ENCODE assay signal across 9 cellular contexts in the genomic region with DNA sequence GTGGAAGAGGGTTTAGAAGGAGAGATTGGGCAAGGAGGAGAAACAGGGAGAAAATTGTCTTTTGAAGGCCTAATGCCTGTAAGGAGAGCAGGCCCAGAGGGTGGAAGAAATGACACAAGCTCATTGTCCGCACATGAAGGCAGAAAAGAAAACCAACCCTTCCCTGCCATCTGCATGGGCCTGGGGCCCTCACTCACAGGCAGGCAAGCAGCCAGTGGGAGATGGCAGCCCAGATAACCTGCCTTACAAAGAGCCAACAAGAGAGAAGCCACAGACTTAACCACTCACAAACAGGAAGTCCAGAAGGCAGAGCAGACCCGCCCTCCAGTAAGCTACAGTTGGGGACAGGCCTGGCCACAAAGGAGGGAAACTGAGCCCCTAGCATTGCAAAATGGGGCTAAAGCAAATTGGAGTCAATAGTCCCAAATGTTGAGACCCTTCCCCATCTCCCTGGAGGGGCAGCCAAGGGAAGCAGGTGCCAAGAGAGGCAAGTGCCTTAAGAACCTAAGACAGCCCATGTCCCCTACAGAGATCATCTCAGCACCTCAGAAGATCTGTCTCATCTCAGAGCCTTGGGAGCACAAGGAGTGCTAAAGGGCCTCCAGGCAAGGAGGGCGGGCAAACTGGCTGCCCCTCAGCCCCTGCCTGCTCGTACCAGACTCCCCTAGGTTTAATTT. TPM values are rescaled to one million over a fixed set of nuclear protein-coding genes. Genes with fewer than 3 reads are reported as not detected.
DNase-seq lines count a peak whose midpoint lies in the region; ATAC-seq, FAIRE-seq and TF ChIP-seq lines count a peak whose summit lies in the region.
"Had no signal": no experiment of that assay in that cellular context is flagged by ENCODE, and none has a peak within 500 bp of the region (broad histone marks: within the 10 kb centered on the region; RNA-seq: fewer than 3 reads in every experiment).

No MANE protein-coding gene starts in this region.

- no peak for ATAC-seq in GM18520 (IDR thresholded peaks at IDR 0.05; ENCODE audit: unreplicated experiment)
- no peak for ATAC-seq in HG03025 (IDR thresholded peaks at IDR 0.05; ENCODE audit: low FRiP score, unreplicated experiment)

- DNase-seq in DMS 273 (lab: John Stamatoyannopoulos, UW; ENCODE audit: unreplicated experiment): peak; percentile 21
- no peak for DNase-seq in DMS 273 treated with DMSO at 0.1 percent for 48 hours (lab: John Stamatoyannopoulos, UW)
- DNase-seq in SKM-1 treated with dmso at 0.1 percent for 144 hours (lab: John Stamatoyannopoulos, UW; ENCODE audit: unreplicated experiment): peak; percentile 91
- no peak for DNase-seq in astrocyte (ENCODE audit: low read depth)
- DNase-seq in cerebellum (ENCODE audit: low spot score): no peak

- H3K4me3 ChIP-seq in astrocyte (ENCODE audit: insufficient read depth, low read depth, low read length) (no peak overlapping the region), neutrophil (ENCODE audit: low read depth in 1 of 2, low read length in 1 of 2) (peak overlapping the region; percentile 86 to 95)

- no peak for FAIRE-seq in astrocyte (lab: Jason Lieb, UNC)
- FAIRE-seq: A204.1 had no signal

- H3K27me3 ChIP-seq in astrocyte (ENCODE audit: insufficient read depth, low read length) (no peaks in the 10 kb centered on the region), neutrophil (no peaks in the 10 kb centered on the region)

- H3K9ac ChIP-seq in astrocyte (ENCODE audit: low read length): no peak overlapping the region

- H3K4me3 Mint-ChIP-seq in astrocyte (ENCODE audit: unreplicated experiment): peak overlapping the region; percentile 41

- H3K4me1 Mint-ChIP-seq in astrocyte (ENCODE audit: low read depth, unreplicated experiment): peaks cover 21% of the 10 kb centered on the region

- no peaks in the 10 kb centered on the region for H3K36me3 Mint-ChIP-seq in astrocyte (ENCODE audit: low read depth, unreplicated experiment)

- H3K9me3 Mint-ChIP-seq in astrocyte (ENCODE audit: unreplicated experiment): no peaks in the 10 kb centered on the region

- no peaks in the 10 kb centered on the region for H4K20me1 ChIP-seq in astrocyte (ENCODE audit: insufficient read depth, low read length)

- H3K79me2 ChIP-seq in astrocyte (ENCODE audit: insufficient read depth, low read length): no peaks in the 10 kb centered on the region

- H3K27ac Mint-ChIP-seq in astrocyte (ENCODE audit: unreplicated experiment): no peak overlapping the region

- H3K4me1 ChIP-seq in astrocyte (ENCODE audit: insufficient read depth, low read length): peaks cover 32% of the 10 kb centered on the region
- peaks cover 82 to 85% of the 10 kb centered on the region in 2 experiments for H3K4me1 ChIP-seq in neutrophil (ENCODE audit: control insufficient read depth in 1 of 2, insufficient read depth in 1 of 2, low read depth in 1 of 2, low read length in 1 of 2)

- TF ChIP-seq CTCF in astrocyte (IDR thresholded peaks at IDR 0.05; ENCODE audit: insufficient read depth, low read depth, low read length) (no peak), neutrophil (IDR thresholded peaks at IDR 0.05) (no peak)

- H3K27me3 Mint-ChIP-seq in astrocyte (ENCODE audit: low read depth, unreplicated experiment): no peaks in the 10 kb centered on the region

- H3K36me3 ChIP-seq in astrocyte (ENCODE audit: insufficient read depth, low read length) (no peaks in the 10 kb centered on the region), neutrophil (peaks cover 6% of the 10 kb centered on the region)

- H2AFZ ChIP-seq in astrocyte (ENCODE audit: low read depth, low read length): peak overlapping the region; percentile 50

- no peaks in the 10 kb centered on the region for H3K9me3 ChIP-seq in astrocyte (ENCODE audit: insufficient read depth, low read depth, low read length)
- no peaks in the 10 kb centered on the region for H3K9me3 ChIP-seq in neutrophil

- no peak overlapping the region for H3K4me2 ChIP-seq in astrocyte (ENCODE audit: low read length)

- H3K27ac ChIP-seq in astrocyte (ENCODE audit: low read depth, low read length) (no peak overlapping the region), neutrophil (peak overlapping the region; percentile 100)

RNA-seq across cellular contexts. Expression of gene TSPOAP1, which starts 7.3 kb away (rescaled TPM):
- total RNA-seq in astrocyte (0.60 and 0.79 TPM in 2 replicates), cerebellum (54.2 TPM)

RNA-seq across cellular contexts. Expression of gene SUPT4H1, which starts 16.1 kb away (rescaled TPM):
- 97.1 and 108 TPM in 2 replicates for total RNA-seq in astrocyte
- total RNA-seq in cerebellum: 26.7 TPM

RNA-seq across cellular contexts. Expression of gene MPO, which starts 55.2 kb away (rescaled TPM):
- total RNA-seq in astrocyte: not detected in 2 replicates
- total RNA-seq in cerebellum: 2.7 TPM

Comparison
In these comparisons a context has a peak if more than half of its experiments do, and no peak if none do; other contexts are left out.
1. DNase-seq: peak in DMS 273 (single experiment) and SKM-1 treated with dmso at 0.1 percent for 144 hours (single experiment); none in DMS 273 treated with DMSO at 0.1 percent for 48 hours (single experiment), astrocyte (single experiment) and cerebellum (single experiment).
2. RNA of gene TSPOAP1, which starts 7.3 kb away (total RNA-seq): 54.2 TPM in cerebellum (single experiment); 0.60 to 0.79 TPM in astrocyte; every median in the first group is over 10 times any median in the second.